12 cellular contexts compared by ENCODE assay signal in genomic region chr7:134905375-134905774, GRCh38.
DNase-seq lines count a peak whose midpoint lies in the region; ATAC-seq and TF ChIP-seq lines count a peak whose summit lies in the region.
"Had no signal": no experiment of that assay in that cellular context is flagged by ENCODE, and none has a peak within 500 bp of the region (broad histone marks: within the 10 kb centered on the region; RNA-seq: fewer than 3 reads in every experiment).

No MANE protein-coding gene starts in this region.

- TF ChIP-seq CTCF in Caco-2 (IDR thresholded peaks at IDR 0.05; ENCODE audit: insufficient read depth in 1 of 2, low read depth in 1 of 2, low read length in 1 of 2, severe bottlenecking in 1 of 2, unreplicated experiment in 1 of 2) (no peak), cardiac muscle cell (IDR thresholded peaks at IDR 0.05; ENCODE audit: low read depth, low read length) (peak; percentile 60), gastrocnemius medialis (IDR thresholded peaks at IDR 0.05 in 4 of 5, conservative IDR thresholded peaks at IDR 0.05 in 1 of 5) (no peak), endothelial cell (IDR thresholded peaks at IDR 0.05; ENCODE audit: unreplicated experiment) (no peak), GM13977 (IDR thresholded peaks at IDR 0.05; ENCODE audit: extremely low read depth, insufficient read depth, missing control alignments) (no peak)

- POLR2A ChIA-PET in Caco-2 (lab: Charles Lee) = no interaction called here

- BruUV-seq in Caco-2 (replicated peaks; lab: Mats Ljungman, UMichigan) = no TSS peak

- ATAC-seq in gastrocnemius medialis = peak; percentile 68 to 69
- ATAC-seq in GM21717 (IDR thresholded peaks at IDR 0.05; ENCODE audit: unreplicated experiment) = no peak
- ATAC-seq: naive thymus-derived CD4-positive, alpha-beta T cell had no signal

- DNase-seq in Caco-2 (no peak), amniotic stem cell (lab: John Stamatoyannopoulos, UW) (peak; percentile 28), cardiac muscle cell (ENCODE audit: low read depth in 1 of 2, low spot score in 1 of 2) (peak in 1 of 2 donors; percentile 96), gastrocnemius medialis (peak; percentile 19 to 58), endothelial cell (ENCODE audit: low spot score) (no peak), GM13977 (ENCODE audit: low spot score) (no peak), pons (ENCODE audit: low spot score) (no peak)
- DNase-seq: activated CD4-positive, alpha-beta T cell treated with anti-CD3 and anti-CD28 coated beads, Interleukin-2, amount 10 ng/mL, durations not matched to agents 24 days and 14 days; GDM1; naive thymus-derived CD4-positive, alpha-beta T cell; NK-92 treated with Interleukin-12 subunit alpha and Interleukin-12 subunit beta, amount 100 ng/mL, for 24 hours had no signal

- no peaks in the 10 kb centered on the region for H3K36me3 ChIP-seq in Caco-2 (ENCODE audit: control insufficient read depth, insufficient read depth, low read length)
- H3K36me3 ChIP-seq in cardiac muscle cell = no peaks in the 10 kb centered on the region
- no peaks in the 10 kb centered on the region for H3K36me3 ChIP-seq in gastrocnemius medialis

- H3K4me3 Mint-ChIP-seq in Caco-2 (ENCODE audit: unreplicated experiment) (no peak overlapping the region), endothelial cell (ENCODE audit: unreplicated experiment) (no peak overlapping the region)
- H3K4me3 Mint-ChIP-seq: activated CD4-positive, alpha-beta T cell treated with anti-CD3 and anti-CD28 coated beads, Interleukin-2, amount 10 ng/mL, durations not matched to agents 24 days and 14 days; naive thymus-derived CD4-positive, alpha-beta T cell had no signal

- peaks cover 56% of the 10 kb centered on the region for H3K4me1 Mint-ChIP-seq in Caco-2 (ENCODE audit: low read depth, unreplicated experiment)
- H3K4me1 Mint-ChIP-seq in endothelial cell (ENCODE audit: unreplicated experiment) = peaks cover 11% of the 10 kb centered on the region

- H3K27ac ChIP-seq in cardiac muscle cell (no peak overlapping the region), gastrocnemius medialis (peak overlapping the region in 3 of 4 donors; percentile 26 to 60 (median 29))

- in situ Hi-C loops in gastrocnemius medialis (cut with MboI; ENCODE audit: low sequenced_read_pairs in 4 of 4) = no loop called here
- in situ Hi-C loops in GM13977 (cut with MboI; ENCODE audit: low pct_unique_long_range_greater_than_20kb, low sequenced_read_pairs, unreplicated experiment) = no loop called here

- H3K4me3 ChIP-seq in Caco-2 (ENCODE audit: low read depth, low read length) (no peak overlapping the region), cardiac muscle cell (no peak overlapping the region), gastrocnemius medialis (no peak overlapping the region)

- no peaks in the 10 kb centered on the region for H3K27me3 Mint-ChIP-seq in Caco-2 (ENCODE audit: insufficient read depth, unreplicated experiment)
- no peaks in the 10 kb centered on the region for H3K27me3 Mint-ChIP-seq in endothelial cell (ENCODE audit: unreplicated experiment)
- H3K27me3 Mint-ChIP-seq: activated CD4-positive, alpha-beta T cell treated with anti-CD3 and anti-CD28 coated beads, Interleukin-2, amount 10 ng/mL, durations not matched to agents 24 days and 14 days; naive thymus-derived CD4-positive, alpha-beta T cell had no signal

- H3K36me3 Mint-ChIP-seq in Caco-2 (ENCODE audit: insufficient read depth, unreplicated experiment) = peaks cover 49% of the 10 kb centered on the region
- peaks cover 13% of the 10 kb centered on the region for H3K36me3 Mint-ChIP-seq in endothelial cell (ENCODE audit: low read depth, unreplicated experiment)
- H3K36me3 Mint-ChIP-seq: naive thymus-derived CD4-positive, alpha-beta T cell had no signal

- H3K9me3 Mint-ChIP-seq in Caco-2 (ENCODE audit: unreplicated experiment) (no peaks in the 10 kb centered on the region), endothelial cell (ENCODE audit: unreplicated experiment) (no peaks in the 10 kb centered on the region)
- H3K9me3 Mint-ChIP-seq: activated CD4-positive, alpha-beta T cell treated with anti-CD3 and anti-CD28 coated beads, Interleukin-2, amount 10 ng/mL, durations not matched to agents 24 days and 14 days had no signal

- TF ChIP-seq POLR2A in gastrocnemius medialis (IDR thresholded peaks at IDR 0.05) = no peak

- CTCF ChIA-PET in Caco-2 (lab: Charles Lee) = no interaction called here

- H3K4me1 ChIP-seq in Caco-2 (peaks cover 57% of the 10 kb centered on the region), cardiac muscle cell (ENCODE audit: low read depth) (no peaks in the 10 kb centered on the region), gastrocnemius medialis (peaks cover 4 to 11% of the 10 kb centered on the region in 2 donors)

- H3K9me3 ChIP-seq in Caco-2 = no peaks in the 10 kb centered on the region
- no peaks in the 10 kb centered on the region for H3K9me3 ChIP-seq in cardiac muscle cell (ENCODE audit: low read depth)
- H3K9me3 ChIP-seq in gastrocnemius medialis = no peaks in the 10 kb centered on the region

- no peaks in the 10 kb centered on the region for H3K27me3 ChIP-seq in Caco-2 (replicated peaks; ENCODE audit: control insufficient read depth, insufficient read depth, low read length)
- H3K27me3 ChIP-seq in cardiac muscle cell = no peaks in the 10 kb centered on the region
- no peaks in the 10 kb centered on the region for H3K27me3 ChIP-seq in gastrocnemius medialis

- peak overlapping the region; percentile 42 for H3K27ac Mint-ChIP-seq in Caco-2 (ENCODE audit: unreplicated experiment)
- no peak overlapping the region for H3K27ac Mint-ChIP-seq in endothelial cell (ENCODE audit: unreplicated experiment)
- H3K27ac Mint-ChIP-seq: activated CD4-positive, alpha-beta T cell treated with anti-CD3 and anti-CD28 coated beads, Interleukin-2, amount 10 ng/mL, durations not matched to agents 24 days and 14 days; naive thymus-derived CD4-positive, alpha-beta T cell had no signal

- intact Hi-C loops in Caco-2 (cut with micrococcal nuclease; ENCODE audit: unreplicated experiment) = no loop called here
- intact Hi-C loops in gastrocnemius medialis (cut with DNase I; ENCODE audit: low total_unique reads) = no loop called here

Comparison
In these comparisons a context has a peak if more than half of its experiments do, and no peak if none do; other contexts are left out.
1. DNase-seq: peak in amniotic stem cell (single experiment) and gastrocnemius medialis (2 of 2); none in Caco-2 (0 of 2), endothelial cell (single experiment), GM13977 (single experiment) and pons (single experiment).